8 cellular contexts compared by ENCODE assay signal in the genomic region with DNA sequence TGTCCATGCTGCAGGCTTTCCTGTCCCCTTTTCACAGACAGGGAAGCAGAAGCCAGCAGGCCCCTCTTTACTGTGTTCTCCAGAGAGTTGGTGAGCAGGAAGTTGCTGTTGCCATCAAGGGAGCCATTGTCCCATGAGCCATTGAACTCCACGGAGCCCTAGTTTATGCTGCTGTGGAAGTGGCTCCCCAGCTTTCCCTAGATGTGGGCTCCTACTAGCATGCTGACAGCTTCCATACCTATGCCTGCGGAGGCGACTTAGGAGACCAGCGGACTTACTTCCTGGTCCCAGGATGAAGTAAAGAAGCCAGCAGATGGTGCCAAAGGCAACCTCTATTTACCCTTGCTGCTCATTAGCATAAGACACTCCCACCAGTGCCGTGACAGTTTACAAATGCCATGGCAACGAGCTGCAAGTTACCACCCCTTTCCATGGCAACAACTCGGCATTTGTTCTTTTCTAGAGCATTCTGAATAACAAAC. TPM values are rescaled to one million over a fixed set of nuclear protein-coding genes. Genes with fewer than 3 reads are reported as not detected.
A peak's percentile ranks its signal among the peaks of the same experiment; 100 is the strongest.
DNase-seq lines count a peak whose midpoint lies in the region; TF ChIP-seq lines count a peak whose summit lies in the region.

No MANE protein-coding gene starts in this region.

- no peaks in the 10 kb centered on the region for H3K4me1 ChIP-seq in breast epithelium

- peak; percentile 21 to 95 for DNase-seq in T47D (ENCODE audit: low read depth in 1 of 2, low spot score in 1 of 2)
- no peak for DNase-seq in breast epithelium (ENCODE audit: low spot score in 2 of 2)
- DNase-seq in NCI-H526 treated with DMSO at 0.1 percent for 48 hours (lab: John Stamatoyannopoulos, UW) = peak; percentile 68
- no peak for DNase-seq in epithelial cell of prostate (ENCODE audit: low read depth, low spot score)
- DNase-seq in renal cortical epithelial cell (ENCODE audit: low read depth) = peak; percentile 79
- DNase-seq in COLO668 (lab: John Stamatoyannopoulos, UW; ENCODE audit: unreplicated experiment) = no peak
- DNase-seq in activated T-cell treated with anti-CD3 and anti-CD28 coated beads, Interleukin-2, amount 50 U/mL, for 1 hour = no peak
- no peak for DNase-seq in OCI-M2 (lab: John Stamatoyannopoulos, UW; ENCODE audit: unreplicated experiment)

- in situ Hi-C loops in T47D (cut with HindIII; ENCODE audit: low pct_unique_long_range_greater_than_20kb, low sequenced_read_pairs) = no loop called here

- H3K36me3 ChIP-seq in breast epithelium = no peaks in the 10 kb centered on the region

- H3K9me3 ChIP-seq in breast epithelium = peaks cover 0 to 7% of the 10 kb centered on the region in 2 donors

- TF ChIP-seq CTCF in breast epithelium (IDR thresholded peaks at IDR 0.05) = no peak

- no peak for TF ChIP-seq POLR2A in breast epithelium (IDR thresholded peaks at IDR 0.05)

- H3K4me3 ChIP-seq in breast epithelium = no peak overlapping the region

- H3K27ac ChIP-seq in breast epithelium (no peak overlapping the region), epithelial cell of prostate (peak overlapping the region; percentile 10)

- intact Hi-C loops in breast epithelium (cut with DNase I; ENCODE audit: low total_unique reads) = no loop called here

- no peaks in the 10 kb centered on the region for H3K27me3 ChIP-seq in breast epithelium

RNA-seq across cellular contexts. Expression of a gene that starts 30.8 kb away (rescaled TPM):
- total RNA-seq in breast epithelium = 100 to 1,000 TPM; 115 to 191 (median 128) TPM
- 131 and 138 TPM in 2 replicates for total RNA-seq in renal cortical epithelial cell

RNA-seq across cellular contexts. Expression of a gene that starts 43.0 kb away (rescaled TPM):
- total RNA-seq in breast epithelium (10 to 100 TPM; 36.7 to 67.5 (median 49.5) TPM), renal cortical epithelial cell (30.6 and 50.1 TPM in 2 replicates)

Comparison
In these comparisons a context has a peak if more than half of its experiments do, and no peak if none do; other contexts are left out.
1. DNase-seq: peak in T47D (2 of 2), NCI-H526 treated with DMSO at 0.1 percent for 48 hours (single experiment) and renal cortical epithelial cell (single experiment); none in breast epithelium (0 of 2), epithelial cell of prostate (single experiment), COLO668 (single experiment), activated T-cell treated with anti-CD3 and anti-CD28 coated beads, Interleukin-2, amount 50 U/mL, for 1 hour (single experiment) and OCI-M2 (single experiment).